Comparison of ENCODE assay signal across 8 cellular contexts in the genomic region with DNA sequence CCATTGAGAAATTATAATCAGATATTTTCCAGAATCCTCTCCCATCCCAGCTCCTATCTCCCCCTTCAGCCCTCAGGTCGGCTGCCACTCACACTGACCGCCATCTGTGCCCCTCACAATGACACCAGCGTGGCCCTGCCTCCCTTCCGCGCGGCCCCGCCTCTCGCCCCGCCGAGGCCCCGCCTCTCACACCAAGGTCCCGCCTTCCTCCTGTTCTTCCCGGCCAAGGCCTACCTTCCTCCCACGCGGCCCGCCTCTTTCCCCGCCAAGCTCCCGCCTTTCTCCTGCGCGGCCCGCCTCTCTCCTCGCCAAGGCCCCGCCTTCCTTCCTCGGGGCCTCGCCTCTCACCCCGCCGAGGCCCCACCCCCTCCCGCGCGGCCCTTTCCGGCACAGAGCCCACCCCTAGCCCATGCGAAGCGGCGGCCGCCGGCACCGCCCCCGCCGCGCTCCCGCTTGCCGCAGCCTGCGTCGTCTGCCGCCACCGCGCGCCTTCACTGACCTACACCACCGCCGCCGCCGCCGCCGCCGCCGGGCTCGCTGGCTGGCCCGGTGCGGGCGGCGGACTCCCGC. TPM values are rescaled to one million over a fixed set of nuclear protein-coding genes. Genes with fewer than 3 reads are reported as not detected.
DNase-seq lines count a peak whose midpoint lies in the region; ATAC-seq and TF ChIP-seq lines count a peak whose summit lies in the region.

A gene (plus strand): TSS at position 410 of the 570 bp plus-strand sequence. CDS start 261 bp downstream, outside the sequence.

- ATAC-seq in GM21737 (IDR thresholded peaks at IDR 0.05; ENCODE audit: unreplicated experiment): peak; percentile 90

- H3K27ac ChIP-seq in epithelial cell of prostate: peak within 1 kb of the TSS; percentile 85

- peak; percentile 97 for DNase-seq in DMS153 (lab: John Stamatoyannopoulos, UW)
- DNase-seq in KG1 (lab: John Stamatoyannopoulos, UW): peak; percentile 94
- peak; percentile 98 for DNase-seq in activated T-cell treated with anti-CD3 and anti-CD28 coated beads, Interleukin-2, amount 50 U/mL, for 1 hour
- DNase-seq in epithelial cell of prostate (ENCODE audit: low read depth, low spot score): peak; percentile 79
- peak; percentile 97 for DNase-seq in mucosa of gallbladder (ENCODE audit: low spot score)
- peak; percentile 97 for DNase-seq in stimulated activated CD8-positive, alpha-beta memory T cell treated with anti-CD3 and anti-CD28 coated beads, Interleukin-4, amount 100 ng/mL, for 24 hours (ENCODE audit: low read depth)

TF ChIP-seq in PFSK-1, 5 proteins besides CTCF, POLR2A, EP300 and RAD21:
- no peak for TF ChIP-seq TAF1 (IDR thresholded peaks at IDR 0.05; ENCODE audit: borderline replicate concordance, insufficient read depth, low read length)
- no peak; the same call in 1 of the 2 replicates for TF ChIP-seq POLR2AphosphoS5 (IDR thresholded peaks at IDR 0.05; ENCODE audit: low read depth, low read length)
- TF ChIP-seq FOXP2 (optimal IDR thresholded peaks at IDR 0.05; ENCODE audit: borderline replicate concordance, extremely low read depth, extremely low read length, insufficient read depth): peak; percentile 78
- no peak for TF ChIP-seq SIN3A (IDR thresholded peaks at IDR 0.05; ENCODE audit: borderline replicate concordance, insufficient read depth, low read length)
- TF ChIP-seq, protein P1, sequence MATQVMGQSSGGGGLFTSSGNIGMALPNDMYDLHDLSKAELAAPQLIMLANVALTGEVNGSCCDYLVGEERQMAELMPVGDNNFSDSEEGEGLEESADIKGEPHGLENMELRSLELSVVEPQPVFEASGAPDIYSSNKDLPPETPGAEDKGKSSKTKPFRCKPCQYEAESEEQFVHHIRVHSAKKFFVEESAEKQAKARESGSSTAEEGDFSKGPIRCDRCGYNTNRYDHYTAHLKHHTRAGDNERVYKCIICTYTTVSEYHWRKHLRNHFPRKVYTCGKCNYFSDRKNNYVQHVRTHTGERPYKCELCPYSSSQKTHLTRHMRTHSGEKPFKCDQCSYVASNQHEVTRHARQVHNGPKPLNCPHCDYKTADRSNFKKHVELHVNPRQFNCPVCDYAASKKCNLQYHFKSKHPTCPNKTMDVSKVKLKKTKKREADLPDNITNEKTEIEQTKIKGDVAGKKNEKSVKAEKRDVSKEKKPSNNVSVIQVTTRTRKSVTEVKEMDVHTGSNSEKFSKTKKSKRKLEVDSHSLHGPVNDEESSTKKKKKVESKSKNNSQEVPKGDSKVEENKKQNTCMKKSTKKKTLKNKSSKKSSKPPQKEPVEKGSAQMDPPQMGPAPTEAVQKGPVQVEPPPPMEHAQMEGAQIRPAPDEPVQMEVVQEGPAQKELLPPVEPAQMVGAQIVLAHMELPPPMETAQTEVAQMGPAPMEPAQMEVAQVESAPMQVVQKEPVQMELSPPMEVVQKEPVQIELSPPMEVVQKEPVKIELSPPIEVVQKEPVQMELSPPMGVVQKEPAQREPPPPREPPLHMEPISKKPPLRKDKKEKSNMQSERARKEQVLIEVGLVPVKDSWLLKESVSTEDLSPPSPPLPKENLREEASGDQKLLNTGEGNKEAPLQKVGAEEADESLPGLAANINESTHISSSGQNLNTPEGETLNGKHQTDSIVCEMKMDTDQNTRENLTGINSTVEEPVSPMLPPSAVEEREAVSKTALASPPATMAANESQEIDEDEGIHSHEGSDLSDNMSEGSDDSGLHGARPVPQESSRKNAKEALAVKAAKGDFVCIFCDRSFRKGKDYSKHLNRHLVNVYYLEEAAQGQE (IDR thresholded peaks at IDR 0.05; ENCODE audit: insufficient read depth in 1 of 2, low read depth in 2 of 2, low read length in 2 of 2): no peak

RNA-seq across cellular contexts. Expression of the gene that starts here (rescaled TPM):
- 29.6 TPM for polyA plus RNA-seq in PFSK-1 (2012; ENCODE audit: insufficient read length, low read depth)
- total RNA-seq in mucosa of gallbladder: 47.0 TPM

Comparison
In these comparisons a context has a peak if more than half of its experiments do, and no peak if none do; other contexts are left out.
1. Peak in every context shown above with its lines: DNase-seq, ATAC-seq and H3K27ac ChIP-seq.